ENCODE assay signal across 8 cellular contexts in genomic region chr6:29722773-29723665, GRCh38. TPM values are rescaled to one million over a fixed set of nuclear protein-coding genes. Genes with fewer than 3 reads are reported as not detected.
A peak's percentile ranks its signal among the peaks of the same experiment; 100 is the strongest.
DNase-seq lines count a peak whose midpoint lies in the region; ATAC-seq and TF ChIP-seq lines count a peak whose summit lies in the region.

Gene HLA-F (plus strand): TSS chr6:29723434. CDS start chr6:29723464, 30 bp downstream.

- no peak for TF ChIP-seq CTCF in esophagus muscularis mucosa (IDR thresholded peaks at IDR 0.05)

- peaks cover 7% of the 10 kb centered on the region for H3K4me1 ChIP-seq in ACC112 (ENCODE audit: control insufficient read depth, insufficient read depth, low read length, unreplicated experiment)
- peaks cover 8 to 25% (median 19%) of the 10 kb centered on the region in 4 donors for H3K4me1 ChIP-seq in esophagus muscularis mucosa
- peaks cover 5 to 12% of the 10 kb centered on the region in 2 donors for H3K4me1 ChIP-seq in muscle layer of duodenum (ENCODE audit: control insufficient read depth in 1 of 2, insufficient read depth in 2 of 2, low read length in 2 of 2)

- H3K79me2 ChIP-seq in ACC112 (ENCODE audit: control insufficient read depth, insufficient read depth, low read length, unreplicated experiment): peaks cover 13% of the 10 kb centered on the region

- 9% methylated on average over 20 of the region's 33 CpGs for WGBS in esophagus muscularis mucosa

- no peak for TF ChIP-seq EP300 in esophagus muscularis mucosa (IDR thresholded peaks at IDR 0.05)

- peak; percentile 46 for TF ChIP-seq POLR2A in esophagus muscularis mucosa (IDR thresholded peaks at IDR 0.05; ENCODE audit: low read depth)

- H3K4me3 ChIP-seq in ACC112 (ENCODE audit: low read depth, low read length) (peak within 1 kb of the TSS; percentile 92), esophagus muscularis mucosa (peak within 1 kb of the TSS; percentile 86 to 96 (median 91)), muscle layer of duodenum (ENCODE audit: low read depth in 1 of 2, low read length in 2 of 2) (peak within 1 kb of the TSS; percentile 72 to 92)

- DNase-seq in NOMO-1 treated with DMSO at 0.1 percent for 48 hours (lab: John Stamatoyannopoulos, UW; ENCODE audit: unreplicated experiment) (peak; percentile 78), esophagus muscularis mucosa (ENCODE audit: extremely low spot score) (peak; percentile 98)
- peak; percentile 85 to 88 for DNase-seq in activated T-cell treated with anti-CD3 and anti-CD28 coated beads, Interleukin-2, amount 50 U/mL, for 48 hours
- peak; percentile 84 for DNase-seq in stimulated activated CD8-positive, alpha-beta memory T cell treated with anti-CD3 and anti-CD28 coated beads, Interleukin-4, amount 100 ng/mL, for 48 hours

- H3K27me3 ChIP-seq in ACC112 (ENCODE audit: insufficient read depth, low read length) (no peaks in the 10 kb centered on the region), esophagus muscularis mucosa (no peaks in the 10 kb centered on the region), muscle layer of duodenum (ENCODE audit: low read depth, low read length) (no peaks in the 10 kb centered on the region)

- peak; percentile 87 for ATAC-seq in GM18867 (IDR thresholded peaks at IDR 0.05; ENCODE audit: unreplicated experiment)
- ATAC-seq in HG03095 (IDR thresholded peaks at IDR 0.05; ENCODE audit: unreplicated experiment): peak; percentile 89

- peak within 1 kb of the TSS; percentile 67; the same call in 1 of the 2 replicates for H3K27ac ChIP-seq in ACC112 (ENCODE audit: low read depth, low read length)
- peak within 1 kb of the TSS; percentile 86 to 92 (median 86) for H3K27ac ChIP-seq in esophagus muscularis mucosa (replicated peaks in 1 of 4)
- H3K27ac ChIP-seq in muscle layer of duodenum (ENCODE audit: low read length): peak within 1 kb of the TSS; percentile 79

- intact Hi-C loops in esophagus muscularis mucosa (cut with DNase I): loop anchor here (10.0 kb wide), 1 partner anchor 68 kb away; the partner anchor contains the start of gene MOG

- H3K36me3 ChIP-seq in ACC112 (ENCODE audit: insufficient read depth, low read length) (peaks cover 8% of the 10 kb centered on the region; the same call in 1 of the 2 replicates), esophagus muscularis mucosa (peaks cover 6 to 33% (median 16%) of the 10 kb centered on the region in 4 donors), muscle layer of duodenum (ENCODE audit: control insufficient read depth in 1 of 2, insufficient read depth in 2 of 2, low read length in 2 of 2) (peaks cover 19 to 25% of the 10 kb centered on the region in 2 donors)

- H3K9me3 ChIP-seq in esophagus muscularis mucosa (no peaks in the 10 kb centered on the region), muscle layer of duodenum (ENCODE audit: control insufficient read depth in 1 of 2, low read length in 2 of 2) (no peaks in the 10 kb centered on the region)

- H2AFZ ChIP-seq in ACC112 (ENCODE audit: low read length, unreplicated experiment): peak within 1 kb of the TSS; percentile 75

RNA-seq across cellular contexts. Expression of gene HLA-F, which starts in this region (rescaled TPM):
- 10 to 100 TPM; 36.1 to 69.6 (median 52.8) TPM for total RNA-seq in esophagus muscularis mucosa

Comparison
In these comparisons a context has a peak if more than half of its experiments do, and no peak if none do; other contexts are left out.
1. Peak in every context shown above with its lines: DNase-seq, ATAC-seq, H3K4me3 ChIP-seq and H3K27ac ChIP-seq.